In genomic region chr6:13474360-13474759, GRCh38 we compare ENCODE assay signal across 1 cellular context.
TF ChIP-seq lines count a peak whose summit lies in the region.

No MANE protein-coding gene starts in this region.

TF ChIP-seq in HepG2, 621 proteins besides CTCF, POLR2A, EP300 and RAD21 (continues in another document):
- TF ChIP-seq ELF4 (CRISPR knock-in tag; IDR thresholded peaks at IDR 0.05; ENCODE audit: borderline replicate concordance) = no peak
- TF ChIP-seq ZNF737 (CRISPR knock-in tag; IDR thresholded peaks at IDR 0.05; ENCODE audit: borderline replicate concordance) = no peak
- TF ChIP-seq, protein P1, sequence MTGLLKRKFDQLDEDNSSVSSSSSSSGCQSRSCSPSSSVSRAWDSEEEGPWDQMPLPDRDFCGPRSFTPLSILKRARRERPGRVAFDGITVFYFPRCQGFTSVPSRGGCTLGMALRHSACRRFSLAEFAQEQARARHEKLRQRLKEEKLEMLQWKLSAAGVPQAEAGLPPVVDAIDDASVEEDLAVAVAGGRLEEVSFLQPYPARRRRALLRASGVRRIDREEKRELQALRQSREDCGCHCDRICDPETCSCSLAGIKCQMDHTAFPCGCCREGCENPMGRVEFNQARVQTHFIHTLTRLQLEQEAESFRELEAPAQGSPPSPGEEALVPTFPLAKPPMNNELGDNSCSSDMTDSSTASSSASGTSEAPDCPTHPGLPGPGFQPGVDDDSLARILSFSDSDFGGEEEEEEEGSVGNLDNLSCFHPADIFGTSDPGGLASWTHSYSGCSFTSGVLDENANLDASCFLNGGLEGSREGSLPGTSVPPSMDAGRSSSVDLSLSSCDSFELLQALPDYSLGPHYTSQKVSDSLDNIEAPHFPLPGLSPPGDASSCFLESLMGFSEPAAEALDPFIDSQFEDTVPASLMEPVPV (CRISPR knock-in tag; IDR thresholded peaks at IDR 0.05) = no peak
- TF ChIP-seq, protein P2, sequence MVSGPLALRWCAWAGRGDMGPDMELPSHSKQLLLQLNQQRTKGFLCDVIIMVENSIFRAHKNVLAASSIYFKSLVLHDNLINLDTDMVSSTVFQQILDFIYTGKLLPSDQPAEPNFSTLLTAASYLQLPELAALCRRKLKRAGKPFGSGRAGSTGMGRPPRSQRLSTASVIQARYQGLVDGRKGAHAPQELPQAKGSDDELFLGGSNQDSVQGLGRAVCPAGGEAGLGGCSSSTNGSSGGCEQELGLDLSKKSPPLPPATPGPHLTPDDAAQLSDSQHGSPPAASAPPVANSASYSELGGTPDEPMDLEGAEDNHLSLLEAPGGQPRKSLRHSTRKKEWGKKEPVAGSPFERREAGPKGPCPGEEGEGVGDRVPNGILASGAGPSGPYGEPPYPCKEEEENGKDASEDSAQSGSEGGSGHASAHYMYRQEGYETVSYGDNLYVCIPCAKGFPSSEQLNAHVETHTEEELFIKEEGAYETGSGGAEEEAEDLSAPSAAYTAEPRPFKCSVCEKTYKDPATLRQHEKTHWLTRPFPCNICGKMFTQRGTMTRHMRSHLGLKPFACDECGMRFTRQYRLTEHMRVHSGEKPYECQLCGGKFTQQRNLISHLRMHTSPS (CRISPR knock-in tag; IDR thresholded peaks at IDR 0.05; ENCODE audit: low read depth) = 0 out of 2 replicates have a peak, but pooled peaks have one; percentile 41
- TF ChIP-seq PAX8 (CRISPR knock-in tag; IDR thresholded peaks at IDR 0.05; ENCODE audit: borderline replicate concordance) = no peak
- TF ChIP-seq, protein P3, sequence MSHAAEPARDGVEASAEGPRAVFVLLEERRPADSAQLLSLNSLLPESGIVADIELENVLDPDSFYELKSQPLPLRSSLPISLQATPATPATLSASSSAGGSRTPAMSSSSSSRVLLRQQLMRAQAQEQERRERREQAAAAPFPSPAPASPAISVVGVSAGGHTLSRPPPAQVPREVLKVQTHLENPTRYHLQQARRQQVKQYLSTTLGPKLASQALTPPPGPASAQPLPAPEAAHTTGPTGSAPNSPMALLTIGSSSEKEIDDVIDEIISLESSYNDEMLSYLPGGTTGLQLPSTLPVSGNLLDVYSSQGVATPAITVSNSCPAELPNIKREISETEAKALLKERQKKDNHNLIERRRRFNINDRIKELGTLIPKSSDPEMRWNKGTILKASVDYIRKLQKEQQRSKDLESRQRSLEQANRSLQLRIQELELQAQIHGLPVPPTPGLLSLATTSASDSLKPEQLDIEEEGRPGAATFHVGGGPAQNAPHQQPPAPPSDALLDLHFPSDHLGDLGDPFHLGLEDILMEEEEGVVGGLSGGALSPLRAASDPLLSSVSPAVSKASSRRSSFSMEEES (CRISPR knock-in tag; IDR thresholded peaks at IDR 0.05) = no peak
- TF ChIP-seq SOX6 (IDR thresholded peaks at IDR 0.05) = no peak
- TF ChIP-seq SOX6 (CRISPR knock-in tag; IDR thresholded peaks at IDR 0.05) = 0 out of 2 replicates have a peak, but pooled peaks have one; percentile 29
- TF ChIP-seq ZNF550 (CRISPR knock-in tag; IDR thresholded peaks at IDR 0.05; ENCODE audit: borderline replicate concordance) = no peak
- TF ChIP-seq HNRNPH1 (optimal IDR thresholded peaks at IDR 0.05; ENCODE audit: low read depth, low read length) = no peak
- TF ChIP-seq GABPA (IDR thresholded peaks at IDR 0.05; ENCODE audit: low read depth, low read length) = no peak
- no peak for TF ChIP-seq GABPA (CRISPR knock-in tag; IDR thresholded peaks at IDR 0.05; ENCODE audit: low read depth)
- no peak for TF ChIP-seq AHDC1 (CRISPR knock-in tag; IDR thresholded peaks at IDR 0.05; ENCODE audit: borderline replicate concordance)
- TF ChIP-seq ZC3H4 (CRISPR knock-in tag; IDR thresholded peaks at IDR 0.05; ENCODE audit: borderline replicate concordance) = no peak
- no peak for TF ChIP-seq ZNF703 (CRISPR knock-in tag; IDR thresholded peaks at IDR 0.05; ENCODE audit: borderline replicate concordance)
- TF ChIP-seq U2AF1 (optimal IDR thresholded peaks at IDR 0.05; ENCODE audit: low read depth, low read length) = no peak
- no peak for TF ChIP-seq ZNF362 (CRISPR knock-in tag; IDR thresholded peaks at IDR 0.05; ENCODE audit: borderline replicate concordance)
- no peak for TF ChIP-seq ZNF781 (CRISPR knock-in tag; IDR thresholded peaks at IDR 0.05; ENCODE audit: borderline replicate concordance, not compliant biosample characterization)
- TF ChIP-seq SETDB1 (CRISPR knock-in tag; IDR thresholded peaks at IDR 0.05; ENCODE audit: borderline replicate concordance) = no peak
- no peak for TF ChIP-seq MXI1 (IDR thresholded peaks at IDR 0.05; ENCODE audit: borderline replicate concordance, low read depth, low read length)
- peak; percentile 72 for TF ChIP-seq CEBPG (CRISPR knock-in tag; IDR thresholded peaks at IDR 0.05)
- no peak for TF ChIP-seq ZNF710 (CRISPR knock-in tag; IDR thresholded peaks at IDR 0.05; ENCODE audit: borderline replicate concordance)
- TF ChIP-seq, protein P4, sequence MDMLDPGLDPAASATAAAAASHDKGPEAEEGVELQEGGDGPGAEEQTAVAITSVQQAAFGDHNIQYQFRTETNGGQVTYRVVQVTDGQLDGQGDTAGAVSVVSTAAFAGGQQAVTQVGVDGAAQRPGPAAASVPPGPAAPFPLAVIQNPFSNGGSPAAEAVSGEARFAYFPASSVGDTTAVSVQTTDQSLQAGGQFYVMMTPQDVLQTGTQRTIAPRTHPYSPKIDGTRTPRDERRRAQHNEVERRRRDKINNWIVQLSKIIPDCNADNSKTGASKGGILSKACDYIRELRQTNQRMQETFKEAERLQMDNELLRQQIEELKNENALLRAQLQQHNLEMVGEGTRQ (IDR thresholded peaks at IDR 0.05; ENCODE audit: low read depth, low read length) = no peak
- TF ChIP-seq, protein P4 (CRISPR knock-in tag; IDR thresholded peaks at IDR 0.05; ENCODE audit: borderline replicate concordance) = no peak
- TF ChIP-seq ZNF496 (CRISPR knock-in tag; IDR thresholded peaks at IDR 0.05; ENCODE audit: insufficient replicate concordance) = no peak
- no peak for TF ChIP-seq ZNF367 (CRISPR knock-in tag; IDR thresholded peaks at IDR 0.05; ENCODE audit: borderline replicate concordance)
- no peak for TF ChIP-seq ZNF607 (CRISPR knock-in tag; IDR thresholded peaks at IDR 0.05; ENCODE audit: borderline replicate concordance)
- no peak for TF ChIP-seq FOXP1 (IDR thresholded peaks at IDR 0.05)
- TF ChIP-seq FOXP1 (CRISPR knock-in tag; IDR thresholded peaks at IDR 0.05) = no peak
- TF ChIP-seq ZNF816 (CRISPR knock-in tag; IDR thresholded peaks at IDR 0.05; ENCODE audit: borderline replicate concordance) = no peak
- no peak for TF ChIP-seq MAFK (conservative IDR thresholded peaks at IDR 0.05 in 1 of 2, IDR thresholded peaks at IDR 0.05 in 1 of 2; ENCODE audit: low read length in 2 of 2)
- no peak for TF ChIP-seq ZNF589 (CRISPR knock-in tag; conservative IDR thresholded peaks at IDR 0.05)
- TF ChIP-seq ZSCAN21 (CRISPR knock-in tag; IDR thresholded peaks at IDR 0.05; ENCODE audit: borderline replicate concordance) = no peak
- no peak for TF ChIP-seq ZNF556 (CRISPR knock-in tag; IDR thresholded peaks at IDR 0.05; ENCODE audit: borderline replicate concordance)
- TF ChIP-seq NFE2L1 (CRISPR knock-in tag; IDR thresholded peaks at IDR 0.05; ENCODE audit: borderline replicate concordance) = no peak
- TF ChIP-seq ZNF253 (CRISPR knock-in tag; IDR thresholded peaks at IDR 0.05; ENCODE audit: borderline replicate concordance) = no peak
- no peak for TF ChIP-seq SP140L (CRISPR knock-in tag; IDR thresholded peaks at IDR 0.05; ENCODE audit: borderline replicate concordance)
- TF ChIP-seq SMAD9 (CRISPR knock-in tag; IDR thresholded peaks at IDR 0.05) = no peak
- peak; percentile 68 for TF ChIP-seq GATAD2A (CRISPR knock-in tag; IDR thresholded peaks at IDR 0.05)
- TF ChIP-seq HIVEP1 (CRISPR knock-in tag; IDR thresholded peaks at IDR 0.05) = no peak
- no peak for TF ChIP-seq ZBTB8A (CRISPR knock-in tag; IDR thresholded peaks at IDR 0.05; ENCODE audit: borderline replicate concordance, low read depth)
- TF ChIP-seq ZNF343 (CRISPR knock-in tag; IDR thresholded peaks at IDR 0.05) = no peak
- no peak for TF ChIP-seq ZNF652 (CRISPR knock-in tag; IDR thresholded peaks at IDR 0.05; ENCODE audit: borderline replicate concordance, low read depth)
- no peak for TF ChIP-seq SIX4 (CRISPR knock-in tag; IDR thresholded peaks at IDR 0.05)
- TF ChIP-seq, protein P5, sequence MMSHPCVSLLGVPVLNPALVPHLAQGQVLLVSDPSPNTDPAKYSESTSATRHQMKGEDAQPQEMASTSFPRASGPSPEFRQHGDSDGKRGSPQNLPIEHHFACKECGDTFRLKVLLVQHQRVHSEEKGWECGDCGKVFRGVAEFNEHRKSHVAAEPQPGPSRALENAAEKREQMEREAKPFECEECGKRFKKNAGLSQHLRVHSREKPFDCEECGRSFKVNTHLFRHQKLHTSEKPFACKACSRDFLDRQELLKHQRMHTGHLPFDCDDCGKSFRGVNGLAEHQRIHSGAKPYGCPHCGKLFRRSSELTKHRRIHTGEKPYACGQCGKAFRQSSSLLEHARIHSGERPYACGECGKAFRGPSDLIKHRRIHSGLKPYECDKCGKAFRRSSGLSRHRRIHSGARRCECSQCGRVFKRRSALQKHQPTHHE (CRISPR knock-in tag; IDR thresholded peaks at IDR 0.05; ENCODE audit: borderline replicate concordance) = no peak
- no peak for TF ChIP-seq ZNF672 (CRISPR knock-in tag; IDR thresholded peaks at IDR 0.05)
- TF ChIP-seq, protein P6, sequence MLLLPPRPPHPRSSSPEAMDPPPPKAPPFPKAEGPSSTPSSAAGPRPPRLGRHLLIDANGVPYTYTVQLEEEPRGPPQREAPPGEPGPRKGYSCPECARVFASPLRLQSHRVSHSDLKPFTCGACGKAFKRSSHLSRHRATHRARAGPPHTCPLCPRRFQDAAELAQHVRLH (CRISPR knock-in tag; IDR thresholded peaks at IDR 0.05; ENCODE audit: borderline replicate concordance, low read depth) = no peak
- no peak for TF ChIP-seq CCDC6 (CRISPR knock-in tag; IDR thresholded peaks at IDR 0.05)
- no peak for TF ChIP-seq GZF1 (CRISPR knock-in tag; IDR thresholded peaks at IDR 0.05)
- no peak for TF ChIP-seq JUND (CRISPR knock-in tag; IDR thresholded peaks at IDR 0.05)
